23 cellular contexts compared by ENCODE assay signal in genomic region chr17:64004218-64004770, GRCh38. TPM values are rescaled to one million over a fixed set of nuclear protein-coding genes. Genes with fewer than 3 reads are reported as not detected.
A peak's percentile ranks its signal among the peaks of the same experiment; 100 is the strongest.
DNase-seq lines count a peak whose midpoint lies in the region; ATAC-seq and TF ChIP-seq lines count a peak whose summit lies in the region.
"Had no signal": no experiment of that assay in that cellular context is flagged by ENCODE, and none has a peak within 500 bp of the region (broad histone marks: within the 10 kb centered on the region; RNA-seq: fewer than 3 reads in every experiment).

No MANE protein-coding gene starts in this region.

- H3K27me3 ChIP-seq in suprapubic skin = peaks cover 7% of the 10 kb centered on the region
- H3K27me3 ChIP-seq in lower lobe of right lung (ENCODE audit: low read depth) = no peaks in the 10 kb centered on the region
- H3K27me3 ChIP-seq: hepatocyte had no signal

- no peaks in the 10 kb centered on the region for H3K9me3 ChIP-seq in suprapubic skin
- no peaks in the 10 kb centered on the region for H3K9me3 ChIP-seq in lower lobe of right lung

- DNase-seq in activated naive CD4-positive, alpha-beta T cell treated with anti-CD3 and anti-CD28 coated beads, Interleukin-2, amount 50 U/mL, for 72 hours (ENCODE audit: low spot score in 2 of 2) = peak in 1 of 2 donors; percentile 7
- no peak for DNase-seq in activated naive CD4-positive, alpha-beta T cell (lab: John Stamatoyannopoulos, UW)
- DNase-seq in GM13976 (ENCODE audit: low spot score) (peak; percentile 12), suprapubic skin (ENCODE audit: low spot score in 2 of 2) (peak; percentile 38 to 69), NCI-H345 (lab: John Stamatoyannopoulos, UW) (no peak), NCI-H82 (lab: John Stamatoyannopoulos, UW) (no peak), lower lobe of right lung (no peak)
- DNase-seq in effector memory CD8-positive, alpha-beta T cell = no peak
- DNase-seq: left cardiac atrium; mesenchymal stem cell; NCI-H146; NCI-H446 treated with DMSO at 0.1 percent for 48 hours; right cardiac atrium; RPMI8226; stimulated activated CD4-positive, alpha-beta T cell treated with anti-CD3 and anti-CD28 coated beads, Interleukin-12 subunit alpha, Interleukin-12 subunit beta, amount 100 ng/mL, for 4 hours; stimulated activated CD4-positive, alpha-beta T cell treated with anti-CD3 and anti-CD28 coated beads, Interleukin-4, amount 100 ng/mL, for 1 hour had no signal

- no peak for TF ChIP-seq EP300 in suprapubic skin (IDR thresholded peaks at IDR 0.05)

- H3K9me3 Mint-ChIP-seq in activated naive CD4-positive, alpha-beta T cell treated with anti-CD3 and anti-CD28 coated beads, Interleukin-2, amount 50 U/mL, for 72 hours = no peaks in the 10 kb centered on the region
- no peaks in the 10 kb centered on the region for H3K9me3 Mint-ChIP-seq in effector memory CD8-positive, alpha-beta T cell
- H3K9me3 Mint-ChIP-seq: activated T-helper 17 cell treated with anti-CD3 and anti-CD28 coated beads, Interleukin-2, amount 50 U/mL, for 72 hours; stimulated activated memory B cell treated with anti-CD40 and anti-IgM and Interleukin-4, amounts not matched to agents 10 μg/mL and 1 μg/mL and 100 μg/mL, for 72 hours had no signal

- TF ChIP-seq CTCF in GM13976 (IDR thresholded peaks at IDR 0.05; ENCODE audit: borderline replicate concordance, control extremely low read depth, extremely low read depth, insufficient read depth, missing control alignments) = no peak
- no peak for TF ChIP-seq CTCF in suprapubic skin (IDR thresholded peaks at IDR 0.05)
- TF ChIP-seq CTCF in lower lobe of right lung (IDR thresholded peaks at IDR 0.05) = no peak

- H3K27ac Mint-ChIP-seq in activated naive CD4-positive, alpha-beta T cell treated with anti-CD3 and anti-CD28 coated beads, Interleukin-2, amount 50 U/mL, for 72 hours = peak overlapping the region; percentile 72 to 81
- peak overlapping the region; percentile 52 to 71 for H3K27ac Mint-ChIP-seq in effector memory CD8-positive, alpha-beta T cell
- H3K27ac Mint-ChIP-seq: stimulated activated memory B cell treated with anti-CD40 and anti-IgM and Interleukin-4, amounts not matched to agents 10 μg/mL and 1 μg/mL and 100 μg/mL, for 72 hours had no signal

- peaks cover 28 to 35% of the 10 kb centered on the region in 2 donors for H3K4me1 Mint-ChIP-seq in effector memory CD8-positive, alpha-beta T cell (ENCODE audit: low read depth in 2 of 2)

- H3K27ac ChIP-seq in suprapubic skin (no peak overlapping the region), lower lobe of right lung (no peak overlapping the region)
- H3K27ac ChIP-seq: C4-2B, epithelial cell of prostate, hepatocyte had no signal

- 88% methylated on average over 7 of the region's 7 CpGs for WGBS in suprapubic skin

- H3K4me1 ChIP-seq in suprapubic skin (peaks cover 25% of the 10 kb centered on the region), lower lobe of right lung (peaks cover 62% of the 10 kb centered on the region)

- no peak for ATAC-seq in activated naive CD4-positive, alpha-beta T cell treated with anti-CD3 and anti-CD28 coated beads, Interleukin-2, amount 50 U/mL, for 72 hours
- ATAC-seq in effector memory CD8-positive, alpha-beta T cell (replicated peaks) = no peak
- ATAC-seq in lower lobe of right lung = no peak
- ATAC-seq: activated CD4-positive, CD25-positive, alpha-beta regulatory T cell treated with anti-CD3 and anti-CD28 coated beads, Interleukin-2, amount 50 U/mL, for 24 hours; activated T-helper 17 cell treated with anti-CD3 and anti-CD28 coated beads, Interleukin-2, amount 50 U/mL, for 72 hours; left cardiac atrium; right cardiac atrium; stimulated activated memory B cell treated with anti-CD40 and anti-IgM and Interleukin-4, amounts not matched to agents 10 μg/mL and 1 μg/mL and 100 μg/mL, for 72 hours had no signal

- no peak for TF ChIP-seq POLR2A in suprapubic skin (IDR thresholded peaks at IDR 0.05)

- in situ Hi-C loops in GM13976 (cut with MboI; ENCODE audit: low sequenced_read_pairs, unreplicated experiment) = no loop called here

- no peaks in the 10 kb centered on the region for H3K27me3 Mint-ChIP-seq in effector memory CD8-positive, alpha-beta T cell
- H3K27me3 Mint-ChIP-seq: activated T-helper 17 cell treated with anti-CD3 and anti-CD28 coated beads, Interleukin-2, amount 50 U/mL, for 72 hours had no signal

- no peaks in the 10 kb centered on the region for H3K36me3 Mint-ChIP-seq in activated naive CD4-positive, alpha-beta T cell treated with anti-CD3 and anti-CD28 coated beads, Interleukin-2, amount 50 U/mL, for 72 hours
- H3K36me3 Mint-ChIP-seq in effector memory CD8-positive, alpha-beta T cell (ENCODE audit: insufficient read depth) = peaks cover 34% of the 10 kb centered on the region

- H3K4me3 Mint-ChIP-seq in effector memory CD8-positive, alpha-beta T cell = no peak overlapping the region
- H3K4me3 Mint-ChIP-seq: activated T-helper 17 cell treated with anti-CD3 and anti-CD28 coated beads, Interleukin-2, amount 50 U/mL, for 72 hours; stimulated activated memory B cell treated with anti-CD40 and anti-IgM and Interleukin-4, amounts not matched to agents 10 μg/mL and 1 μg/mL and 100 μg/mL, for 72 hours had no signal

- H3K36me3 ChIP-seq in suprapubic skin = no peaks in the 10 kb centered on the region
- H3K36me3 ChIP-seq in lower lobe of right lung = peaks cover 22% of the 10 kb centered on the region

- H3K4me3 ChIP-seq in suprapubic skin (no peak overlapping the region), lower lobe of right lung (no peak overlapping the region)
- H3K4me3 ChIP-seq: hepatocyte had no signal

- intact Hi-C loops in lower lobe of right lung (cut with DNase I) = no loop called here

RNA-seq across cellular contexts. Expression of gene PRR29, which starts 6.1 kb away (rescaled TPM):
- 1 to 10 TPM in 1 of 2 donors, under 1 TPM in 1; 0.86 to 1.8 TPM for total RNA-seq in activated naive CD4-positive, alpha-beta T cell treated with anti-CD3 and anti-CD28 coated beads, Interleukin-2, amount 50 U/mL, for 72 hours
- under 1 TPM in 1 of 4 donors, not detected in 3; 0.30 TPM for total RNA-seq in suprapubic skin
- total RNA-seq in lower lobe of right lung = 11.3 TPM
- total RNA-seq: LHCN-M2 had no signal

RNA-seq across cellular contexts. Expression of gene ICAM2, which starts 16.1 kb away (rescaled TPM):
- 10 to 100 TPM; 21.9 to 45.2 TPM for total RNA-seq in activated naive CD4-positive, alpha-beta T cell treated with anti-CD3 and anti-CD28 coated beads, Interleukin-2, amount 50 U/mL, for 72 hours
- 10 to 100 TPM in 2 of 4 donors, 1 to 10 TPM in 2; 8.4 to 32.5 (median 14.9) TPM for total RNA-seq in suprapubic skin
- 69.2 TPM for total RNA-seq in lower lobe of right lung

RNA-seq across cellular contexts. Expression of gene SCN4A, which starts 31.6 kb away (rescaled TPM):
- total RNA-seq in activated naive CD4-positive, alpha-beta T cell treated with anti-CD3 and anti-CD28 coated beads, Interleukin-2, amount 50 U/mL, for 72 hours = under 1 TPM in 1 of 2 donors, not detected in 1; 0.10 TPM
- total RNA-seq in suprapubic skin (1 to 10 TPM in 2 of 4 donors, under 1 TPM in 2; 0.45 to 4.5 (median 1.6) TPM), lower lobe of right lung (0.18 TPM)

Comparison
In these comparisons a context has a peak if more than half of its experiments do, and no peak if none do; other contexts are left out.
1. DNase-seq: peak in GM13976 (single experiment) and suprapubic skin (2 of 2); none in activated naive CD4-positive, alpha-beta T cell (0 of 4), effector memory CD8-positive, alpha-beta T cell (0 of 3), NCI-H345 (single experiment), NCI-H82 (single experiment) and lower lobe of right lung (single experiment).